8 cellular contexts compared by ENCODE assay signal in the genomic region with DNA sequence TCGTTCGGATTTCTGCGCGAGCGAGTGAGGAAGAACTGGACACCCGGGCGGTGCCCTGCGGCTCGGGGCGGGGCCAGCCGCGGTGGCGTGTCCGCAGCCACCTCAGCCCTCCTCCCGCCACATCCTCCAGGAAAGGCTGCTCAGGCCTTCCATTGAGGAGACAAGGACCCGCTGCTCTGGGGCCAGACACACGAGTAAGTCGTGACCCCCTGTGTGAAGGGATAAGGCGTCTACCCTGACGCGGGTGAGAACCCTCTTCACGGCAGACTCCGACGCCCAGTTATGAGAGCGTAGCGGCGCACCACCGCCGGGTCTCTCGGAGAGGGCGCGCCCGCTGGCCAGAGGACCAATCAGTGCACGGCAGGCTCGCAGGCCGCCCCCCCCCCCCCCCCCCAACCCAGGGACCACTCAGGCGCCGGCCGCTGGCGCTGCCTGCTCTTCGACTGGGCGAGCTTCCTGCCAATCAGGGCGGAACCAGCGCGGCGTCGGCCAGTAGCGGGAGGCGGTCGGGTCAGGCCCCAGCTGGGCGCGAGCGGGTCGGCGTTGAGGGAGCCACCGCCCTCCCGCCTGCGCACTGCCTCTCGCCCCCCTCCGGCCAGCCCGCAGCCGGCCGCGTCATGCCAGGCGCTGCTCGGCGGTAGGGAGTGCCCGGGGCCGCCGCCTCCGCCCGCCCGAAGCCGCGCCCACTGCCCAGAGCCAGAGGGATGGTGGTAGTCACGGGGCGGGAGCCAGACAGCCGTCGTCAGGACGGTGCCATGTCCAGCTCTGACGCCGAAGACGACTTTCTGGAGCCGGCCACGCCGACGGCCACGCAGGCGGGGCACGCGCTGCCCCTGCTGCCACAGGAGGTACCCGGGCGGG. TPM values are rescaled to one million over a fixed set of nuclear protein-coding genes. Genes with fewer than 3 reads are reported as not detected.
DNase-seq lines count a peak whose midpoint lies in the region; ATAC-seq and TF ChIP-seq lines count a peak whose summit lies in the region.

A gene (plus strand): TSS at position 521 of the 861 bp plus-strand sequence. CDS start 184 bp downstream, at position 705.

- TF ChIP-seq POLR2A in right lobe of liver (IDR thresholded peaks at IDR 0.05) = peak; percentile 94

- H3K36me3 ChIP-seq in CD4-positive, CD25-positive, alpha-beta regulatory T cell (ENCODE audit: control insufficient read depth, insufficient read depth, low read length) = peaks cover 5% of the 10 kb centered on the region
- peaks cover 0 to 3% (median 0%) of the 10 kb centered on the region in 4 donors for H3K36me3 ChIP-seq in right lobe of liver

- peak within 1 kb of the TSS; percentile 91 for H3K27ac ChIP-seq in CD4-positive, CD25-positive, alpha-beta regulatory T cell (ENCODE audit: insufficient read depth, low read length, poor library complexity, severe bottlenecking)
- H3K27ac ChIP-seq in right lobe of liver = peak within 1 kb of the TSS; percentile 69 to 86 (median 78)

- H3K9me3 Mint-ChIP-seq in CD4-positive, CD25-positive, alpha-beta regulatory T cell = no peaks in the 10 kb centered on the region

- peak within 1 kb of the TSS; percentile 56 to 92 (median 89) for H3K27ac Mint-ChIP-seq in CD4-positive, CD25-positive, alpha-beta regulatory T cell

- H3K4me1 ChIP-seq in CD4-positive, CD25-positive, alpha-beta regulatory T cell (ENCODE audit: control insufficient read depth, insufficient read depth, low read length, poor library complexity, severe bottlenecking) = peaks cover 40% of the 10 kb centered on the region
- H3K4me1 ChIP-seq in right lobe of liver = peaks cover 0 to 6% (median 0%) of the 10 kb centered on the region in 4 donors

- peak within 1 kb of the TSS; percentile 91 for H3K4me3 ChIP-seq in CD4-positive, CD25-positive, alpha-beta regulatory T cell (ENCODE audit: low read depth, low read length)
- peak within 1 kb of the TSS; percentile 54 to 74 (median 67) for H3K4me3 ChIP-seq in right lobe of liver

- WGBS in right lobe of liver (ENCODE audit: insufficient coverage, low coverage, low lambda C conversion rate, missing lambda C conversion rate) = no CpG with 5 or more reads among the region's 93 CpGs

- ATAC-seq in CD4-positive, CD25-positive, alpha-beta regulatory T cell (ENCODE audit: low read depth in 2 of 2) = peak; percentile 94
- ATAC-seq in GM19452 (IDR thresholded peaks at IDR 0.05; ENCODE audit: unreplicated experiment) = peak; percentile 88
- peak; percentile 46 for ATAC-seq in HG03575 (IDR thresholded peaks at IDR 0.05; ENCODE audit: extremely low read depth, insufficient number of reproducible peaks, low FRiP score, unreplicated experiment)
- peak; percentile 91 to 97 (median 92) for ATAC-seq in right lobe of liver

- peak; percentile 94 to 96 (median 95) for DNase-seq in CD4-positive, CD25-positive, alpha-beta regulatory T cell
- DNase-seq in NCI-H82 (lab: John Stamatoyannopoulos, UW) (peak; percentile 97), dermis microvascular lymphatic vessel endothelial cell (ENCODE audit: low read depth in 2 of 2) (peak; percentile 92 to 99), right lobe of liver (peak; percentile 99 to 100 (median 99))
- DNase-seq in activated CD4-positive, alpha-beta T cell treated with anti-CD3 and anti-CD28 coated beads, Interleukin-2, amount 50 U/mL, for 48 hours = peak; percentile 95 to 96
- peak; percentile 94 for DNase-seq in stimulated activated CD4-positive, alpha-beta T cell treated with anti-CD3 and anti-CD28 coated beads, Interleukin-4, amount 100 ng/mL, for 24 hours

- peaks cover 6% of the 10 kb centered on the region for H3K27me3 Mint-ChIP-seq in CD4-positive, CD25-positive, alpha-beta regulatory T cell

- TF ChIP-seq CTCF in right lobe of liver (IDR thresholded peaks at IDR 0.05) = peak in 1 of 4 donors; percentile 19

- H3K9me3 ChIP-seq in CD4-positive, CD25-positive, alpha-beta regulatory T cell (ENCODE audit: control insufficient read depth in 2 of 2, low read length in 2 of 2) = no peaks in the 10 kb centered on the region
- no peaks in the 10 kb centered on the region for H3K9me3 ChIP-seq in right lobe of liver

- intact Hi-C loops in right lobe of liver (cut with DNase I) = no loop called here

- peaks cover 15 to 46% (median 32%) of the 10 kb centered on the region in 4 donors for H3K4me1 Mint-ChIP-seq in CD4-positive, CD25-positive, alpha-beta regulatory T cell

- H3K4me3 Mint-ChIP-seq in CD4-positive, CD25-positive, alpha-beta regulatory T cell = peak within 1 kb of the TSS; percentile 90 to 97 (median 92)

- H3K36me3 Mint-ChIP-seq in CD4-positive, CD25-positive, alpha-beta regulatory T cell = peaks cover 18% of the 10 kb centered on the region

- H3K27me3 ChIP-seq in CD4-positive, CD25-positive, alpha-beta regulatory T cell (ENCODE audit: control insufficient read depth, insufficient read depth, low read length) = no peaks in the 10 kb centered on the region
- H3K27me3 ChIP-seq in right lobe of liver = no peaks in the 10 kb centered on the region

RNA-seq across cellular contexts. Expression of the gene that starts here (rescaled TPM):
- 36.0 TPM for total RNA-seq in CD4-positive, CD25-positive, alpha-beta regulatory T cell
- polyA plus RNA-seq in CD4-positive, CD25-positive, alpha-beta regulatory T cell = 10 to 100 TPM; 13.9 to 17.5 (median 16.4) TPM
- 3.7 and 6.8 TPM in 2 replicates for total RNA-seq in dermis microvascular lymphatic vessel endothelial cell
- 1 to 10 TPM; 1.4 to 5.7 (median 3.9) TPM for total RNA-seq in right lobe of liver

Comparison
In these comparisons a context has a peak if more than half of its experiments do, and no peak if none do; other contexts are left out.
1. Peak in every context shown above with its lines: DNase-seq, ATAC-seq, H3K4me3 ChIP-seq and H3K27ac ChIP-seq.